ENCODE assay signal across 19 cellular contexts in the genomic region with DNA sequence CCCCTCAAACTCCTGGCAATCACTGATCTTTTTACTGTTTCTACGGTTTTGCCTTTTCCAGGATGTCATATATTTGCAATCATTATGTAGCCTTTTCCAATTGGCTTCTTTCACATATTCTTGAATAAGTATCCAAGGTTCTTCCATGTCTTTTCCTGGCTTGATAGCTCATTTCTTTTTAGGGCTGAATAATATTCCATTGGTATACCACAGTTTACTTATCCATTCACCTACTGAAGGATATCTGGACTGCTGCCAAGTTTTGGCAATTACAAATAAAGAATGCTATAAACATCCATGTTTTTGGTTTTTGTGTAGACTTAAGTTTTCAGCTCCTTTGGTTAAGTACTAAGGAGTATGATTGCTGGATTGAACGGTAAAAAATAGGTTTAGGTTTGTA. TPM values are rescaled to one million over a fixed set of nuclear protein-coding genes. Genes with fewer than 3 reads are reported as not detected.
DNase-seq lines count a peak whose midpoint lies in the region; ATAC-seq and TF ChIP-seq lines count a peak whose summit lies in the region.
"Had no signal": no experiment of that assay in that cellular context is flagged by ENCODE, and none has a peak within 500 bp of the region (broad histone marks: within the 10 kb centered on the region; RNA-seq: fewer than 3 reads in every experiment).

No MANE protein-coding gene starts in this region.

- no peak overlapping the region for H3K4me3 Mint-ChIP-seq in WTC11
- no peak overlapping the region for H3K4me3 Mint-ChIP-seq in chondrocyte (ENCODE audit: unreplicated experiment)
- H3K4me3 Mint-ChIP-seq: CD4-positive, CD25-positive, alpha-beta regulatory T cell had no signal

- H3K4me1 Mint-ChIP-seq in WTC11 (peaks cover 23% of the 10 kb centered on the region), chondrocyte (ENCODE audit: low read depth) (peaks cover 19% of the 10 kb centered on the region)

- no peaks in the 10 kb centered on the region for H3K27me3 Mint-ChIP-seq in WTC11 (ENCODE audit: low read depth)
- no peaks in the 10 kb centered on the region for H3K27me3 Mint-ChIP-seq in chondrocyte (ENCODE audit: low read depth)
- H3K27me3 Mint-ChIP-seq: CD4-positive, CD25-positive, alpha-beta regulatory T cell had no signal

- CTCF ChIA-PET in WTC11 (lab: Charles Lee), result interaction anchor here (1.0 to 1.1 kb wide), 2 partner anchors 36 to 42 kb away, joined by 3 read pairs; no protein-coding TSS in a partner anchor

- DNase-seq in NCI-H748 (lab: John Stamatoyannopoulos, UW; ENCODE audit: unreplicated experiment), result peak; percentile 9
- DNase-seq in NCI-H748 treated with DMSO at 0.1 percent for 48 hours (lab: John Stamatoyannopoulos, UW), result no peak
- DNase-seq in ELR (ENCODE audit: low read depth), result peak; percentile 13
- peak; percentile 12 for DNase-seq in HT-29 (ENCODE audit: low spot score)
- no peak for DNase-seq in WTC11 (ENCODE audit: low spot score)
- DNase-seq in chondrocyte (ENCODE audit: low spot score), result no peak
- no peak for DNase-seq in NOMO-1 (lab: John Stamatoyannopoulos, UW; ENCODE audit: unreplicated experiment in 2 of 2)
- DNase-seq: BE2C; CD4-positive, CD25-positive, alpha-beta regulatory T cell; GDM1; NCI-H1092 treated with DMSO at 0.1 percent for 48 hours; NCI-H1436 treated with DMSO at 0.1 percent for 48 hours; NCI-H2029 treated with DMSO at 0.1 percent for 48 hours; NCI-H510A; PC-3; RPMI8226; SHP77 had no signal

- peak overlapping the region; percentile 35; the same call in 1 of the 2 replicates for H3K27ac Mint-ChIP-seq in WTC11
- H3K27ac Mint-ChIP-seq in chondrocyte (ENCODE audit: unreplicated experiment), result no peak overlapping the region
- H3K27ac Mint-ChIP-seq: CD4-positive, CD25-positive, alpha-beta regulatory T cell had no signal

- no peak for TF ChIP-seq CTCF in WTC11 (IDR thresholded peaks at IDR 0.05)
- TF ChIP-seq CTCF in chondrocyte (IDR thresholded peaks at IDR 0.05), result no peak

- POLR2A ChIA-PET in WTC11 (lab: Charles Lee), result interaction anchor here (1.1 kb wide), 1 partner anchor 28 kb away, joined by 3 read pairs; no protein-coding TSS in a partner anchor

- H3K36me3 Mint-ChIP-seq in WTC11 (peaks cover 15% of the 10 kb centered on the region), chondrocyte (ENCODE audit: low read depth) (no peaks in the 10 kb centered on the region)

- ATAC-seq in WTC11 (no peak), HG03439 (IDR thresholded peaks at IDR 0.05; ENCODE audit: unreplicated experiment) (no peak)
- ATAC-seq: HCT116, PC-3 had no signal

- H3K9me3 Mint-ChIP-seq in WTC11 (no peaks in the 10 kb centered on the region), chondrocyte (ENCODE audit: low read depth) (no peaks in the 10 kb centered on the region)
- H3K9me3 Mint-ChIP-seq: CD4-positive, CD25-positive, alpha-beta regulatory T cell had no signal

TF ChIP-seq in WTC11, 78 proteins besides CTCF, POLR2A, EP300 and RAD21:
- TF ChIP-seq CREM (CRISPR knock-in tag; IDR thresholded peaks at IDR 0.05), result no peak
- TF ChIP-seq OVOL2 (CRISPR knock-in tag; IDR thresholded peaks at IDR 0.05; ENCODE audit: borderline replicate concordance), result no peak
- TF ChIP-seq ELF4 (CRISPR knock-in tag; IDR thresholded peaks at IDR 0.05; ENCODE audit: low read depth), result no peak
- no peak for TF ChIP-seq ZNF121 (CRISPR knock-in tag; IDR thresholded peaks at IDR 0.05)
- TF ChIP-seq TCF7 (CRISPR knock-in tag; IDR thresholded peaks at IDR 0.05; ENCODE audit: low read depth), result no peak
- TF ChIP-seq, protein P1, sequence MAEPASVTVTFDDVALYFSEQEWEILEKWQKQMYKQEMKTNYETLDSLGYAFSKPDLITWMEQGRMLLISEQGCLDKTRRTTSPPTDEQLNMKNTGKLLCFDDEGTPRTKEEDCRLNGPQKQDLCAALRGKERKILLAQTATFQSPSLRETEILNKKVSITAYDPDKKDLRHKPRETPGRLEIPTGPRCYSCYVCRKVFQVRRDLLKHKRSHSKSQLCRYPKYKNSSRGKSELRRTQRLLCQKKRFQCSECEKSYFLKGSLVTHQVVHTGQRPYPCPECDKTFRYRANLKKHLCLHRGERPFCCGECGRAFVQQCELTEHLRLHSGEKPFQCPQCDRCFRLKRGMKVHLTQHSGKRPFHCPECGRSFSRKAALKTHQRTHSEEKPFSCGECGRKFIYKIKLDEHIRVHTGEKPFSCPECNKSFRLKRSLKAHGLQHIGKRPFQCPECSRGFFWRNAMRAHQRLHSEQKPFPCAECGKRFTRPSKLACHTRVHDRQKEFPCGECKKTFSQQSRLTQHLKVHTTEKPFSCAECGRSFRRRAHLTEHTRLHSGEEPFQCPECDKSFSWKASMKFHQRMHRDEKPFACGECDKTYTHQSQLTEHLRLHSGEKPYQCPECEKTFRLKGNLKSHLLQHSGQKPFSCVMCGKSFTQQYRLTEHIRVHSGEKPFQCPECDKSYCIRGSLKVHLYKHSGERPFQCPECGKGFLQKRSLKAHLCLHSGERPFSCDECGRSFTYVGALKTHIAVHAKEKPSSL (CRISPR knock-in tag; conservative IDR thresholded peaks at IDR 0.05), result no peak
- TF ChIP-seq, protein P2, sequence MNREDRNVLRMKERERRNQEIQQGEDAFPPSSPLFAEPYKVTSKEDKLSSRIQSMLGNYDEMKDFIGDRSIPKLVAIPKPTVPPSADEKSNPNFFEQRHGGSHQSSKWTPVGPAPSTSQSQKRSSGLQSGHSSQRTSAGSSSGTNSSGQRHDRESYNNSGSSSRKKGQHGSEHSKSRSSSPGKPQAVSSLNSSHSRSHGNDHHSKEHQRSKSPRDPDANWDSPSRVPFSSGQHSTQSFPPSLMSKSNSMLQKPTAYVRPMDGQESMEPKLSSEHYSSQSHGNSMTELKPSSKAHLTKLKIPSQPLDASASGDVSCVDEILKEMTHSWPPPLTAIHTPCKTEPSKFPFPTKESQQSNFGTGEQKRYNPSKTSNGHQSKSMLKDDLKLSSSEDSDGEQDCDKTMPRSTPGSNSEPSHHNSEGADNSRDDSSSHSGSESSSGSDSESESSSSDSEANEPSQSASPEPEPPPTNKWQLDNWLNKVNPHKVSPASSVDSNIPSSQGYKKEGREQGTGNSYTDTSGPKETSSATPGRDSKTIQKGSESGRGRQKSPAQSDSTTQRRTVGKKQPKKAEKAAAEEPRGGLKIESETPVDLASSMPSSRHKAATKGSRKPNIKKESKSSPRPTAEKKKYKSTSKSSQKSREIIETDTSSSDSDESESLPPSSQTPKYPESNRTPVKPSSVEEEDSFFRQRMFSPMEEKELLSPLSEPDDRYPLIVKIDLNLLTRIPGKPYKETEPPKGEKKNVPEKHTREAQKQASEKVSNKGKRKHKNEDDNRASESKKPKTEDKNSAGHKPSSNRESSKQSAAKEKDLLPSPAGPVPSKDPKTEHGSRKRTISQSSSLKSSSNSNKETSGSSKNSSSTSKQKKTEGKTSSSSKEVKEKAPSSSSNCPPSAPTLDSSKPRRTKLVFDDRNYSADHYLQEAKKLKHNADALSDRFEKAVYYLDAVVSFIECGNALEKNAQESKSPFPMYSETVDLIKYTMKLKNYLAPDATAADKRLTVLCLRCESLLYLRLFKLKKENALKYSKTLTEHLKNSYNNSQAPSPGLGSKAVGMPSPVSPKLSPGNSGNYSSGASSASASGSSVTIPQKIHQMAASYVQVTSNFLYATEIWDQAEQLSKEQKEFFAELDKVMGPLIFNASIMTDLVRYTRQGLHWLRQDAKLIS (CRISPR knock-in tag; IDR thresholded peaks at IDR 0.05; ENCODE audit: borderline replicate concordance), result no peak

RNA-seq across cellular contexts. Expression of a gene that starts 16.0 kb away (rescaled TPM):
- 13.1 and 13.9 TPM in 2 replicates for total RNA-seq in HT-29 (2014; rRNA removed; shearing (Covaris generic))
- 51.9 to 52.4 TPM (median 51.9 TPM) in 3 replicates for total RNA-seq in WTC11 (2021)
- 31.1 to 47.0 TPM (median 35.5 TPM) in 3 replicates for total RNA-seq in chondrocyte

Comparison
In these comparisons a context has a peak if more than half of its experiments do, and no peak if none do; other contexts are left out.
1. DNase-seq: peak in NCI-H748 (single experiment), ELR (single experiment) and HT-29 (single experiment); none in NCI-H748 treated with DMSO at 0.1 percent for 48 hours (single experiment), WTC11 (single experiment), chondrocyte (single experiment) and NOMO-1 (0 of 2).